9 cellular contexts compared by ENCODE assay signal in the genomic region with DNA sequence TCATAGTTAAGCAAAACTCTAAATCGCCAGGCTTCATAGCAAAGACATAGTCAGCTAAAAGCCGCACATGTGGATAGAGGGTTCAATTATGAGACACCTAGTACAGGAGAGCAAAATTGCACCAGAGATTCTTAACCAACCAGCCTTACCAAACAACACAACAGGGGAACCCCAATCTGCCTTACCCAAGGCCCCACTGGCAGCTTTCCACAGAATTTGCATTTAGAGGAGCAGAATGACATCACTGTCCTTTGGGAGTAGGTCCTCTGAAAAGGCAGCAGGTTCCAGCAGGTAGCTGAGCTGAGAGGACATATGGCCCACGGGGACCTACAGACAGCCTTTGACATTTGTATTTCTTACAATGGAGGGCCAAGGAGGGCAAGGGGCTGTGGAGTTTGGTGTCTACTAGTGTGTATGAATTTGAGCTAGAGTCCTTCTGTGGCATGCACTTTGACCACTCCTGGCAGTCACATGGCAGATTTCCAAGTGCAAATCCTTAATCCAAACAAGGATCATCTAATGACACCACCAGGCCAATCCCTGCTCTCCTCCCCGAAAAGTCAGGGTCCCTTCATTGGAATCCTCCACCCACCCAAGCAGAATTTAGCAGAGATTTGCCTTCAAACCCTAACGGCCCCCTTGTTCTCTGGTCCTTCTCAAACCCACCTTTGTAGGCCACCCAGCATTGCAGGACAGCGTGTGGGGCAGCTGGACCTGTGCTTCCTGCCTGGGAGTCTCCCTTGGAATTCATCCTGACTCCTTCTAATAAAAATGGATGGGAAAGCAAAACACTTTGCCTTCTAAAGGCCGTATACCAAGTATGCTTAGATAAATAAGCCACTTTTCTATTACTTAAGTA.
DNase-seq lines count a peak whose midpoint lies in the region; ATAC-seq and TF ChIP-seq lines count a peak whose summit lies in the region.
"Had no signal": no experiment of that assay in that cellular context is flagged by ENCODE, and none has a peak within 500 bp of the region (broad histone marks: within the 10 kb centered on the region; RNA-seq: fewer than 3 reads in every experiment).

No MANE protein-coding gene starts in this region.

- DNase-seq in GM12865 (ENCODE audit: low read depth): peak; percentile 83
- DNase-seq in AML-193 (lab: John Stamatoyannopoulos, UW): no peak
- DNase-seq in NCI-H69 (lab: John Stamatoyannopoulos, UW): no peak
- DNase-seq in D341Med (ENCODE audit: low spot score): no peak
- DNase-seq in activated effector memory CD4-positive, alpha-beta T cell treated with anti-CD3 and anti-CD28 coated beads, Interleukin-2, amount 50 U/mL, for 16 hours: no peak

- ATAC-seq in GM19463 (IDR thresholded peaks at IDR 0.05; ENCODE audit: unreplicated experiment) (peak; percentile 98), HG03095 (IDR thresholded peaks at IDR 0.05; ENCODE audit: unreplicated experiment) (peak; percentile 92)

- no peak overlapping the region for H3K4me3 ChIP-seq in GM12865 (ENCODE audit: low read depth, low read length)
- H3K4me3 ChIP-seq: right atrium auricular region had no signal

- H3K27ac ChIP-seq in VCaP: peak overlapping the region; percentile 34
- H3K27ac ChIP-seq: right atrium auricular region had no signal

- TF ChIP-seq CTCF in GM12865 (IDR thresholded peaks at IDR 0.05; ENCODE audit: insufficient read depth, low read depth, low read length, missing control alignments): no peak
- no peak for TF ChIP-seq CTCF in VCaP (conservative IDR thresholded peaks at IDR 0.05)
